24 cellular contexts compared by ENCODE assay signal in the genomic region with DNA sequence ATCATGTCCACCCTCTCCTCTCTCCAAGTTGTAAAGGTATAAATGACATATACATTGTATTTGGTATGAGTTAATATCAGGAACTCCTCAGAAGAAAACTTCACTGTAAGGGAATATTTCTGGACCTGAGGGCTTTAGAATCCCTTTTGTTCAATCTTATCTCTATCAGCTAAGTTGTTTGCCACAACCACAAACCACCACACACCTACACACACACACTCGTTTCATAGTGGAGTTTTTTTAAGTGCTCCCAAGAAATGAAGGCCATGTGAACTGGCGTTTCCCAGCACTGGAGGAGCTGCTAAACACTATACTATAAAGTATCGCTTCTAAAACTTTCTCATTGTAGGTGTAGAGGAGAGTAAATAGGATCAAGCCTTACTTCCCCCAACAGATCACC.
DNase-seq lines count a peak whose midpoint lies in the region; ATAC-seq and TF ChIP-seq lines count a peak whose summit lies in the region.
"Had no signal": no experiment of that assay in that cellular context is flagged by ENCODE, and none has a peak within 500 bp of the region (broad histone marks: within the 10 kb centered on the region; RNA-seq: fewer than 3 reads in every experiment).

No MANE protein-coding gene starts in this region.

- H3K79me1 ChIP-seq in mesenchymal stem cell (replicated peaks; ENCODE audit: low read length, poor library complexity, severe bottlenecking): no peaks in the 10 kb centered on the region

- no peak overlapping the region for H2BK5ac ChIP-seq in mesenchymal stem cell (ENCODE audit: low read depth, low read length, poor library complexity, severe bottlenecking)

- H3K4ac ChIP-seq in mesenchymal stem cell (ENCODE audit: low read depth in 1 of 2, low read length in 2 of 2): no peak overlapping the region

- no peak overlapping the region for H4K91ac ChIP-seq in mesenchymal stem cell (ENCODE audit: low read length)

- H2AK5ac ChIP-seq in mesenchymal stem cell (ENCODE audit: low read length, severe bottlenecking): no peak overlapping the region

- H2BK15ac ChIP-seq in mesenchymal stem cell (ENCODE audit: low read depth, poor library complexity, severe bottlenecking): no peak overlapping the region

- H3K9me2 ChIP-seq in MM.1S (replicated peaks; ENCODE audit: insufficient read depth, low read length): no peaks in the 10 kb centered on the region

- WGBS in mesenchymal stem cell: 80% methylated on average over 1 of the region's 3 CpGs
- WGBS in psoas muscle, 3 donors: 79 to 88% (median 81%) methylated on average over 3 of the region's 3 CpGs
- WGBS in testis, 2 donors: 70 to 75% methylated on average over 3 of the region's 3 CpGs

- no peaks in the 10 kb centered on the region for H4K20me1 ChIP-seq in MM.1S (ENCODE audit: insufficient read depth, low read length)
- H4K20me1 ChIP-seq: BLaER1 had no signal

- no peak overlapping the region for H3K27ac ChIP-seq in mesenchymal stem cell (ENCODE audit: low read length, poor library complexity, severe bottlenecking)
- peak overlapping the region; percentile 14 for H3K27ac ChIP-seq in psoas muscle
- H3K27ac ChIP-seq in MM.1S (ENCODE audit: low read length): no peak overlapping the region
- H3K27ac ChIP-seq in testis: no peak overlapping the region
- H3K27ac ChIP-seq: BLaER1 had no signal

- H3K27me3 ChIP-seq in adipocyte (replicated peaks; ENCODE audit: control insufficient read depth, insufficient read depth, low read length) (no peaks in the 10 kb centered on the region), mesenchymal stem cell (ENCODE audit: control insufficient read depth in 1 of 2, insufficient read depth in 1 of 2, low read length in 2 of 2) (no peaks in the 10 kb centered on the region), psoas muscle (ENCODE audit: insufficient read depth in 3 of 3, low read length in 2 of 3) (no peaks in the 10 kb centered on the region), MM.1S (replicated peaks; ENCODE audit: insufficient read depth, low read length) (no peaks in the 10 kb centered on the region), testis (no peaks in the 10 kb centered on the region)
- H3K27me3 ChIP-seq: BE2C, BLaER1 had no signal

- H3K4me3 ChIP-seq in adipocyte (ENCODE audit: low read length): no peak overlapping the region
- H3K4me3 ChIP-seq in mesenchymal stem cell (ENCODE audit: insufficient read depth in 1 of 2, low read depth in 1 of 2, low read length in 2 of 2): no peak overlapping the region
- H3K4me3 ChIP-seq in psoas muscle: no peak overlapping the region
- H3K4me3 ChIP-seq in MM.1S (ENCODE audit: low read length): no peak overlapping the region
- no peak overlapping the region for H3K4me3 ChIP-seq in testis
- H3K4me3 ChIP-seq: BLaER1, GM12878 had no signal

- no peak for ATAC-seq in psoas muscle
- ATAC-seq: GM12878 had no signal

- no peak overlapping the region for H2BK120ac ChIP-seq in mesenchymal stem cell (ENCODE audit: low read depth, low read length)

- H3K14ac ChIP-seq in mesenchymal stem cell (ENCODE audit: low read length in 2 of 2): no peak overlapping the region

- H3F3A ChIP-seq in MM.1S (ENCODE audit: insufficient read depth, low read length): no peaks in the 10 kb centered on the region

- H3K79me2 ChIP-seq in MM.1S (ENCODE audit: low read length): no peaks in the 10 kb centered on the region

- no peaks in the 10 kb centered on the region for H3K9me3 ChIP-seq in adipocyte (ENCODE audit: control insufficient read depth, low read length)
- no peaks in the 10 kb centered on the region for H3K9me3 ChIP-seq in mesenchymal stem cell (ENCODE audit: control insufficient read depth, low read length)
- no peaks in the 10 kb centered on the region for H3K9me3 ChIP-seq in psoas muscle
- H3K9me3 ChIP-seq in MM.1S (replicated peaks; ENCODE audit: insufficient read depth, low read length): no peaks in the 10 kb centered on the region
- H3K9me3 ChIP-seq in testis: no peaks in the 10 kb centered on the region
- H3K9me3 ChIP-seq: BE2C had no signal

- H3K9ac ChIP-seq in adipocyte (ENCODE audit: low read length): peak overlapping the region; percentile 79
- peak overlapping the region; percentile 47 for H3K9ac ChIP-seq in mesenchymal stem cell (ENCODE audit: low read length)
- no peak overlapping the region for H3K9ac ChIP-seq in MM.1S (ENCODE audit: low read length)
- H3K9ac ChIP-seq: BLaER1 had no signal

- H3K18ac ChIP-seq in mesenchymal stem cell (ENCODE audit: low read depth in 1 of 2, low read length in 2 of 2): no peak overlapping the region

- no peak overlapping the region for H3K4me2 ChIP-seq in mesenchymal stem cell (ENCODE audit: low read length, poor library complexity, severe bottlenecking)
- no peak overlapping the region for H3K4me2 ChIP-seq in MM.1S (ENCODE audit: low read depth, low read length)
- H3K4me2 ChIP-seq: BLaER1 had no signal

- DNase-seq in OCI-M1 (lab: John Stamatoyannopoulos, UW): peak; percentile 11
- no peak for DNase-seq in adipocyte (ENCODE audit: low read depth)
- DNase-seq in mesenchymal stem cell: no peak
- no peak for DNase-seq in psoas muscle
- no peak for DNase-seq in activated CD4-positive, alpha-beta T cell treated with anti-CD3 and anti-CD28 coated beads, Interleukin-2, amount 50 U/mL, for 1 hour
- DNase-seq in foreskin melanocyte: no peak
- DNase-seq in MM.1S: no peak
- DNase-seq in testis: no peak
- DNase-seq: 8988T; ACHN; BE2C; C1 segment of cervical spinal cord; CD4-positive, alpha-beta memory T cell; CD4-positive, CD25-positive, alpha-beta regulatory T cell; CD8-positive, alpha-beta memory T cell; COR-L47; DMS 273 treated with DMSO at 0.1 percent for 48 hours; DMS153; DMS79; DND-41; EL; GDM1 had no signal

- intact Hi-C loops in psoas muscle (cut with DNase I): no loop called here
- intact Hi-C loops in testis (cut with DNase I; ENCODE audit: low total_unique reads): no loop called here

- TF ChIP-seq POLR2A in testis (IDR thresholded peaks at IDR 0.05): no peak

- H3K23ac ChIP-seq in mesenchymal stem cell (ENCODE audit: low read length in 2 of 2): no peak overlapping the region

- no peaks in the 10 kb centered on the region for H3K36me3 ChIP-seq in adipocyte (ENCODE audit: control insufficient read depth, insufficient read depth, low read length, severe bottlenecking)
- H3K36me3 ChIP-seq in mesenchymal stem cell (ENCODE audit: control insufficient read depth in 1 of 2, insufficient read depth in 2 of 2, low read depth in 1 of 2, low read length in 2 of 2): no peaks in the 10 kb centered on the region
- no peaks in the 10 kb centered on the region for H3K36me3 ChIP-seq in psoas muscle (ENCODE audit: insufficient read depth in 1 of 2, low read depth in 1 of 2)
- no peaks in the 10 kb centered on the region for H3K36me3 ChIP-seq in MM.1S (replicated peaks; ENCODE audit: insufficient read depth, low read length)
- H3K36me3 ChIP-seq in testis (ENCODE audit: low read depth, missing control alignments): no peaks in the 10 kb centered on the region
- H3K36me3 ChIP-seq: BE2C, BLaER1 had no signal

- no peak overlapping the region for H4K8ac ChIP-seq in mesenchymal stem cell (ENCODE audit: low read length)

- H2AFZ ChIP-seq in mesenchymal stem cell (ENCODE audit: low read depth, low read length): no peak overlapping the region
- no peak overlapping the region for H2AFZ ChIP-seq in MM.1S (ENCODE audit: low read length)

- no peak for TF ChIP-seq CTCF in psoas muscle (IDR thresholded peaks at IDR 0.05)
- TF ChIP-seq CTCF in MM.1S (IDR thresholded peaks at IDR 0.05; ENCODE audit: low read length): no peak
- TF ChIP-seq CTCF in testis (IDR thresholded peaks at IDR 0.05): no peak

- H3K4me1 ChIP-seq in adipocyte (ENCODE audit: control insufficient read depth, insufficient read depth, low read length) (peaks cover 32% of the 10 kb centered on the region), mesenchymal stem cell (ENCODE audit: control insufficient read depth, insufficient read depth, low read depth, low read length) (peaks cover 5% of the 10 kb centered on the region), psoas muscle (no peaks in the 10 kb centered on the region), MM.1S (ENCODE audit: low read length) (no peaks in the 10 kb centered on the region), testis (no peaks in the 10 kb centered on the region)
- H3K4me1 ChIP-seq: BE2C, BLaER1 had no signal

- H2BK12ac ChIP-seq in mesenchymal stem cell (ENCODE audit: low read length in 2 of 2): no peak overlapping the region
